In the genomic region with DNA sequence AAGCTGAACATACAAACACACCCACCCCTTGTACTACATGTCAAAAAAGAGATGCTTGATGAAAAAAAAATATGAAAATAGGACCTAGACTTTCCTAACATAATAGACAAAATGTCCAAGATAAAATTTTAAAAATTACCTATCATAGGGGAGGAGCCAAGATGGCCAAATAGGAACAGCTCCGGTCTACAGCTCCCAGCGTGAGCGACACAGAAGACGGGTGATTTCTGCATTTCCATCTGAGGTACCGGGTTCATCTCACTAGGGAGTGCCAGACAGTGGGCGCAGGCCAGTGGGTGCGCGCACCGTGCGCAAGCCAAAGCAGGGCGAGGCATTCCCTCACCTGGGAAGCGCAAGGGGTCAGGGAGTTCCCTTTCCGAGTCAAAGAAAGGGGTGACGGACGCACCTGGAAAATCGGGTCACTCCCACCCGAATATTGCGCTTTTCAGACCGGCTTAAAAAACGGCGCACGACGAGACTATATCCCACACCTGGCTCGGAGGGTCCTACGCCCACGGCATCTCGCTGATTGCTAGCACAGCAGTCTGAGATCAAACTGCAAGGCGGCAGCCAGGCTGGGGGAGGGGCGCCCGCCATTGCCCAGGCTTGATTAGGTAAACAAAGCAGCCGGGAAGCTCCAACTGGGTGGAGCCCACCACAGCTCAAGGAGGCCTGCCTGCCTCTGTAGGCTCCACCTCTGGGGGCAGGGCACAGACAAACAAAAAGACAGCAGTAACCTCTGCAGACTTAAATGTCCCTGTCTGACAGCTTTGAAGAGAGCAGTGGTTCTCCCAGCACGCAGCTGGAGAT, we compare ENCODE assay signal across 11 cellular contexts. TPM values are rescaled to one million over a fixed set of nuclear protein-coding genes. Genes with fewer than 3 reads are reported as not detected.
DNase-seq lines count a peak whose midpoint lies in the region; ATAC-seq, FAIRE-seq and TF ChIP-seq lines count a peak whose summit lies in the region.
"Not testable (repeated sequence)": the region's sequence is repeated elsewhere in the genome, so short reads cannot be mapped to it uniquely, and the experiment has no call there.
"Had no signal": no experiment of that assay in that cellular context is flagged by ENCODE, and none has a peak within 500 bp of the region (broad histone marks: within the 10 kb centered on the region; RNA-seq: fewer than 3 reads in every experiment).

No MANE protein-coding gene starts in this region.

- FAIRE-seq in K562 (lab: Jason Lieb, UNC): not testable (repeated sequence)

- DNase-seq in Calu3; NT2/D1 (ENCODE audit: low read depth, low spot score); activated CD8-positive, alpha-beta T cell treated with anti-CD3 and anti-CD28 coated beads for 36 hours; K562 (ENCODE audit: extremely low read depth in 1 of 4, low spot score in 3 of 4); endothelial cell (ENCODE audit: low spot score); natural killer cell: not testable (repeated sequence)

- TF ChIP-seq EP300 in K562 (IDR thresholded peaks at IDR 0.05; ENCODE audit: low read length): not testable (repeated sequence)

- peak; percentile 27 for ATAC-seq in activated CD8-positive, alpha-beta T cell treated with anti-CD3 and anti-CD28 coated beads for 36 hours
- peak; percentile 38 for ATAC-seq in K562
- not testable (repeated sequence) for ATAC-seq in natural killer cell

- not testable (repeated sequence) for BruUV-seq in Calu3 (replicated peaks; lab: Mats Ljungman, UMichigan)
- BruUV-seq in K562 (replicated peaks; lab: Mats Ljungman, UMichigan): TSS peak; percentile 53

- H3K9me3 ChIP-seq in NT2/D1 (ENCODE audit: insufficient read depth, low read length); K562 (replicated peaks; ENCODE audit: control insufficient read depth, insufficient read depth, low read depth, low read length); iPS-18c (ENCODE audit: control insufficient read depth, insufficient read depth, low read length): not testable (repeated sequence)

- H3K4me3 ChIP-seq in NT2/D1 (ENCODE audit: insufficient read length, low read depth): peak overlapping the region; percentile 21
- H3K4me3 ChIP-seq in K562: peak overlapping the region; percentile 33
- peak overlapping the region; percentile 28 for H3K4me3 ChIP-seq in iPS-18c (ENCODE audit: insufficient read depth, low read depth, low read length)

- not testable (repeated sequence) for H3K27me3 ChIP-seq in NT2/D1 (ENCODE audit: insufficient read depth, insufficient read length); K562 (ENCODE audit: control insufficient read depth in 2 of 2, insufficient read depth in 2 of 2, low read length in 2 of 2)

- H3K4me1 Mint-ChIP-seq in Calu3 (ENCODE audit: low read depth, unreplicated experiment); activated CD8-positive, alpha-beta T cell treated with anti-CD3 and anti-CD28 coated beads for 36 hours (ENCODE audit: low read depth); endothelial cell (ENCODE audit: unreplicated experiment); natural killer cell; stimulated activated naive CD8-positive, alpha-beta T cell treated with anti-CD3 and anti-CD28 coated beads, Interleukin-15, Interleukin-2, amounts not matched to agents 100 ng/mL and 50 ng/mL, for 24 hours (ENCODE audit: low read depth): not testable (repeated sequence)

- CTCF ChIA-PET in Calu3 (lab: Charles Lee): interaction anchor here (0.7 to 0.9 kb wide), 3 partner anchors 37 to 153 kb away, joined by 3 to 4 read pairs (median 3); a partner anchor contains a TSS
- CTCF ChIA-PET in activated CD8-positive, alpha-beta T cell treated with anti-CD3 and anti-CD28 coated beads for 36 hours (lab: Charles Lee); K562 (lab: Yijun Ruan, JAX; ENCODE audit: low intra/inter-chr PET ratio): not testable (repeated sequence)

- not testable (repeated sequence) for TF ChIP-seq POLR2A in K562 (conservative IDR thresholded peaks at IDR 0.05)

- intact Hi-C loops in Calu3 (cut with micrococcal nuclease; ENCODE audit: unreplicated experiment); activated CD8-positive, alpha-beta T cell treated with anti-CD3 and anti-CD28 coated beads for 36 hours (cut with micrococcal nuclease); K562 (cut with micrococcal nuclease); natural killer cell (cut with micrococcal nuclease): not testable (repeated sequence)

- not testable (repeated sequence) for H3K9me3 Mint-ChIP-seq in Calu3 (ENCODE audit: low read depth, unreplicated experiment); activated CD8-positive, alpha-beta T cell treated with anti-CD3 and anti-CD28 coated beads for 36 hours; endothelial cell (ENCODE audit: unreplicated experiment); natural killer cell; stimulated activated naive CD8-positive, alpha-beta T cell treated with anti-CD3 and anti-CD28 coated beads, Interleukin-15, Interleukin-2, amounts not matched to agents 100 ng/mL and 50 ng/mL, for 24 hours

- H3K27ac ChIP-seq in K562 (ENCODE audit: extremely low read depth, low read depth, low read length): peak overlapping the region; percentile 91

- TF ChIP-seq CTCF in Calu3 (IDR thresholded peaks at IDR 0.05; ENCODE audit: unreplicated experiment); activated CD8-positive, alpha-beta T cell treated with anti-CD3 and anti-CD28 coated beads for 36 hours (IDR thresholded peaks at IDR 0.05); K562 (IDR thresholded peaks at IDR 0.05 in 2 of 3, conservative IDR thresholded peaks at IDR 0.05 in 1 of 3; ENCODE audit: insufficient read depth in 2 of 3, low read depth in 1 of 3, low read length in 3 of 3); endothelial cell (IDR thresholded peaks at IDR 0.05; ENCODE audit: unreplicated experiment); natural killer cell (IDR thresholded peaks at IDR 0.05): not testable (repeated sequence)

- H3K9ac ChIP-seq in NT2/D1 (ENCODE audit: insufficient read length, low read depth): not testable (repeated sequence)
- H3K9ac ChIP-seq in K562 (ENCODE audit: insufficient read depth in 1 of 2, low read depth in 2 of 2, low read length in 2 of 2): peak overlapping the region; percentile 64 to 75; a peak in 3 of 4 replicates

- in situ Hi-C loops in K562 (cut with MboI): not testable (repeated sequence)

- WGBS in K562 (ENCODE audit: insufficient coverage, low coverage, missing lambda C conversion rate): 6% methylated on average over 17 of the region's 32 CpGs

- H3K4me3 Mint-ChIP-seq in Calu3 (ENCODE audit: low read depth, unreplicated experiment): peak overlapping the region; percentile 71
- H3K4me3 Mint-ChIP-seq in activated CD8-positive, alpha-beta T cell treated with anti-CD3 and anti-CD28 coated beads for 36 hours: peak overlapping the region; percentile 60
- H3K4me3 Mint-ChIP-seq in endothelial cell (ENCODE audit: unreplicated experiment): peak overlapping the region; percentile 73
- peak overlapping the region; percentile 28 for H3K4me3 Mint-ChIP-seq in natural killer cell
- H3K4me3 Mint-ChIP-seq in stimulated activated naive CD8-positive, alpha-beta T cell treated with anti-CD3 and anti-CD28 coated beads, Interleukin-15, Interleukin-2, amounts not matched to agents 100 ng/mL and 50 ng/mL, for 24 hours: peak overlapping the region; percentile 66

- not testable (repeated sequence) for H3K36me3 ChIP-seq in NT2/D1 (ENCODE audit: insufficient read depth, insufficient read length, low read length)
- peaks cover 18% of the 10 kb centered on the region for H3K36me3 ChIP-seq in K562 (ENCODE audit: control insufficient read depth, insufficient read depth, low read length)

- peak overlapping the region; percentile 93 for H3K4me2 ChIP-seq in K562 (ENCODE audit: insufficient read depth, low read length)

- H3K36me3 Mint-ChIP-seq in Calu3 (ENCODE audit: insufficient read depth, unreplicated experiment); activated CD8-positive, alpha-beta T cell treated with anti-CD3 and anti-CD28 coated beads for 36 hours (ENCODE audit: low read depth); endothelial cell (ENCODE audit: low read depth, unreplicated experiment); natural killer cell; stimulated activated naive CD8-positive, alpha-beta T cell treated with anti-CD3 and anti-CD28 coated beads, Interleukin-15, Interleukin-2, amounts not matched to agents 100 ng/mL and 50 ng/mL, for 24 hours (ENCODE audit: low read depth): not testable (repeated sequence)

- not testable (repeated sequence) for H3K27me3 Mint-ChIP-seq in Calu3 (ENCODE audit: unreplicated experiment); activated CD8-positive, alpha-beta T cell treated with anti-CD3 and anti-CD28 coated beads for 36 hours; endothelial cell (ENCODE audit: unreplicated experiment); natural killer cell (ENCODE audit: low read depth in 2 of 2); stimulated activated naive CD8-positive, alpha-beta T cell treated with anti-CD3 and anti-CD28 coated beads, Interleukin-15, Interleukin-2, amounts not matched to agents 100 ng/mL and 50 ng/mL, for 24 hours

- H3K9me1 ChIP-seq in K562 (ENCODE audit: control insufficient read depth, insufficient read depth, low read length): not testable (repeated sequence)

- not testable (repeated sequence) for H3K4me1 ChIP-seq in NT2/D1 (ENCODE audit: insufficient read depth, insufficient read length)
- H3K4me1 ChIP-seq in K562 (replicated peaks in 1 of 2; ENCODE audit: control insufficient read depth in 2 of 2, insufficient read depth in 2 of 2, low read length in 2 of 2): peaks cover 5 to 23% of the 10 kb centered on the region in 2 experiments; a peak in 3 of 5 replicates

- H2AFZ ChIP-seq in K562 (ENCODE audit: low read depth, low read length): peak overlapping the region; percentile 77

- POLR2A ChIA-PET in activated CD8-positive, alpha-beta T cell treated with anti-CD3 and anti-CD28 coated beads for 36 hours (lab: Charles Lee): not testable (repeated sequence)
- POLR2A ChIA-PET in K562 (lab: Yijun Ruan, JAX): interaction anchor here (0.6 to 1.6 kb wide), 4 partner anchors 13 to 55 kb away, joined by 3 to 4 read pairs (median 4); no protein-coding TSS in a partner anchor

- H3K27ac Mint-ChIP-seq in Calu3 (ENCODE audit: unreplicated experiment); activated CD8-positive, alpha-beta T cell treated with anti-CD3 and anti-CD28 coated beads for 36 hours; endothelial cell (ENCODE audit: unreplicated experiment); natural killer cell: not testable (repeated sequence)
- H3K27ac Mint-ChIP-seq in stimulated activated naive CD8-positive, alpha-beta T cell treated with anti-CD3 and anti-CD28 coated beads, Interleukin-15, Interleukin-2, amounts not matched to agents 100 ng/mL and 50 ng/mL, for 24 hours: peak overlapping the region; percentile 67

- peaks cover 36% of the 10 kb centered on the region for H3K79me2 ChIP-seq in K562 (ENCODE audit: control insufficient read depth, insufficient read depth, low read length)

- not testable (repeated sequence) for H4K20me1 ChIP-seq in K562 (replicated peaks; ENCODE audit: control insufficient read depth, insufficient read depth, low read length)

- TF ChIP-seq RAD21 in K562 (CRISPR knock-in tag; conservative IDR thresholded peaks at IDR 0.05 in 1 of 2, IDR thresholded peaks at IDR 0.05 in 1 of 2): not testable (repeated sequence)

RNA-seq across cellular contexts. Expression of a gene that starts 37.2 kb away (rescaled TPM):
- total RNA-seq in Calu3 (2022) (36.0 and 41.1 TPM in 2 replicates), K562 (2014; rRNA removed) (13.7 and 15.2 TPM in 2 replicates), K562 (2014; rRNA removed; fragmentation: Illumina TruSeq; extraction: Trizol) (27.9 and 32.2 TPM in 2 replicates), K562 (2015; rRNA removed; fragmentation: Illumina TruSeq; extraction: Trizol) (28.4 and 30.6 TPM in 2 replicates), K562 (2021) (21.1 and 23.4 TPM in 2 replicates), endothelial cell (ENCODE audit: unreplicated experiment) (19.5 TPM), natural killer cell (10 to 100 TPM; 14.6 to 18.0 (median 15.3) TPM)
- 10 to 100 TPM; 12.9 to 13.7 TPM for total RNA-seq in activated CD8-positive, alpha-beta T cell treated with anti-CD3 and anti-CD28 coated beads for 36 hours
- 61.9 and 188 TPM in 2 replicates for total RNA-seq in K562 (2011; cell fraction: chromatin; rRNA removed; ENCODE audit: low replicate concordance)
- total RNA-seq in K562 (2011; cell fraction: nucleolus; rRNA removed): 19.0 and 32.2 TPM in 2 replicates
- 53.4 and 57.6 TPM in 2 replicates for total RNA-seq in K562 (2011; cell fraction: nucleoplasm; rRNA removed)
- polyA plus RNA-seq in K562 (2011; rRNA removed) (44.4 and 51.8 TPM in 2 replicates), K562 (2014; fragmentation: Illumina TruSeq; extraction: Trizol) (25.3 and 34.9 TPM in 2 replicates), K562 (2014; fragmentation: Nextera tagmentation; extraction: Ambion mirVana) (10 to 100 TPM; 11.6 to 18.6 TPM), K562 (2014; rRNA removed) (34.7 and 48.2 TPM in 2 replicates)
- 2.5 and 8.0 TPM in 2 replicates for polyA plus RNA-seq in K562 (2011; cell fraction: cytosol; rRNA removed)
- polyA plus RNA-seq in K562 (2011; cell fraction: nucleus; rRNA removed): 109 and 133 TPM in 2 replicates
- polyA plus RNA-seq in K562 (2012): 17.4 and 38.9 TPM in 2 replicates
- polyA minus RNA-seq in K562 (2011; rRNA and poly(A)+ RNA removed): 25.9 and 55.7 TPM in 2 replicates
- polyA minus RNA-seq in K562 (2011; cell fraction: cytosol; rRNA and poly(A)+ RNA removed): 7.3 and 7.6 TPM in 2 replicates
- 41.3 and 78.3 TPM in 2 replicates for polyA minus RNA-seq in K562 (2011; cell fraction: nucleus; rRNA and poly(A)+ RNA removed)

RNA-seq across cellular contexts. Expression of a gene that starts 50.4 kb away (rescaled TPM):
- 14.6 and 18.0 TPM in 2 replicates for total RNA-seq in Calu3 (2022)
- total RNA-seq in activated CD8-positive, alpha-beta T cell treated with anti-CD3 and anti-CD28 coated beads for 36 hours: 1 to 10 TPM; 1.9 to 3.7 TPM
- total RNA-seq in K562 (2011; cell fraction: chromatin; rRNA removed; ENCODE audit: low replicate concordance): 161 and 276 TPM in 2 replicates
- total RNA-seq in K562 (2011; cell fraction: nucleolus; rRNA removed): 75.2 and 102 TPM in 2 replicates
- 117 and 120 TPM in 2 replicates for total RNA-seq in K562 (2011; cell fraction: nucleoplasm; rRNA removed)
- 35.5 and 43.6 TPM in 2 replicates for total RNA-seq in K562 (2014; rRNA removed)
- total RNA-seq in K562 (2014; rRNA removed; fragmentation: Illumina TruSeq; extraction: Trizol): 40.7 and 42.3 TPM in 2 replicates
- total RNA-seq in K562 (2015; rRNA removed; fragmentation: Illumina TruSeq; extraction: Trizol): 41.1 and 43.1 TPM in 2 replicates
- total RNA-seq in K562 (2021): 29.7 and 30.6 TPM in 2 replicates
- 82.9 and 101 TPM in 2 replicates for polyA plus RNA-seq in K562 (2011; rRNA removed)
- 39.4 and 45.2 TPM in 2 replicates for polyA plus RNA-seq in K562 (2011; cell fraction: cytosol; rRNA removed)
- 211 and 243 TPM in 2 replicates for polyA plus RNA-seq in K562 (2011; cell fraction: nucleus; rRNA removed)
- polyA plus RNA-seq in K562 (2012): 26.4 and 56.3 TPM in 2 replicates
- polyA plus RNA-seq in K562 (2014; fragmentation: Illumina TruSeq; extraction: Trizol): 37.9 and 42.3 TPM in 2 replicates
- 10 to 100 TPM; 42.7 to 44.6 TPM for polyA plus RNA-seq in K562 (2014; fragmentation: Nextera tagmentation; extraction: Ambion mirVana)
- 51.5 and 63.6 TPM in 2 replicates for polyA plus RNA-seq in K562 (2014; rRNA removed)
- polyA minus RNA-seq in K562 (2011; rRNA and poly(A)+ RNA removed): 71.0 and 76.3 TPM in 2 replicates
- polyA minus RNA-seq in K562 (2011; cell fraction: cytosol; rRNA and poly(A)+ RNA removed): 16.2 and 20.0 TPM in 2 replicates
- 125 and 144 TPM in 2 replicates for polyA minus RNA-seq in K562 (2011; cell fraction: nucleus; rRNA and poly(A)+ RNA removed)
- total RNA-seq in endothelial cell (ENCODE audit: unreplicated experiment): 9.3 TPM
- 1 to 10 TPM in 2 of 3 donors, under 1 TPM in 1; 0.82 to 3.1 (median 1.2) TPM for total RNA-seq in natural killer cell

RNA-seq across cellular contexts. Expression of a gene that starts 50.6 kb away (rescaled TPM):
- total RNA-seq in Calu3 (2022): not detected in 2 replicates
- total RNA-seq in activated CD8-positive, alpha-beta T cell treated with anti-CD3 and anti-CD28 coated beads for 36 hours: not detected
- not detected in 2 replicates for total RNA-seq in K562 (2011; cell fraction: chromatin; rRNA removed; ENCODE audit: low replicate concordance)
- not detected in 2 replicates for total RNA-seq in K562 (2011; cell fraction: nucleolus; rRNA removed)
- total RNA-seq in K562 (2011; cell fraction: nucleoplasm; rRNA removed): not detected in 2 replicates
- not detected in 2 replicates for total RNA-seq in K562 (2014; rRNA removed)
- 0.15 TPM in 1 of 2 replicates, not detected in the other for total RNA-seq in K562 (2014; rRNA removed; fragmentation: Illumina TruSeq; extraction: Trizol)
- total RNA-seq in K562 (2015; rRNA removed; fragmentation: Illumina TruSeq; extraction: Trizol): 0.14 TPM in 1 of 2 replicates, not detected in the other
- not detected in 2 replicates for total RNA-seq in K562 (2021)
- polyA plus RNA-seq in K562 (2011; rRNA removed): 0.04 TPM in 1 of 2 replicates, not detected in the other
- 0.03 TPM in 1 of 2 replicates, not detected in the other for polyA plus RNA-seq in K562 (2011; cell fraction: cytosol; rRNA removed)
- not detected in 2 replicates for polyA plus RNA-seq in K562 (2011; cell fraction: nucleus; rRNA removed)
- 0.08 TPM in 1 of 2 replicates, not detected in the other for polyA plus RNA-seq in K562 (2012)
- not detected in 2 replicates for polyA plus RNA-seq in K562 (2014; fragmentation: Illumina TruSeq; extraction: Trizol)
- under 1 TPM; 0.06 to 0.17 TPM for polyA plus RNA-seq in K562 (2014; fragmentation: Nextera tagmentation; extraction: Ambion mirVana)
- not detected in 2 replicates for polyA plus RNA-seq in K562 (2014; rRNA removed)
- not detected in 2 replicates for polyA minus RNA-seq in K562 (2011; rRNA and poly(A)+ RNA removed)
- not detected in 2 replicates for polyA minus RNA-seq in K562 (2011; cell fraction: cytosol; rRNA and poly(A)+ RNA removed)
- not detected in 2 replicates for polyA minus RNA-seq in K562 (2011; cell fraction: nucleus; rRNA and poly(A)+ RNA removed)
- 1.2 TPM for total RNA-seq in endothelial cell (ENCODE audit: unreplicated experiment)
- not detected for total RNA-seq in natural killer cell
- total RNA-seq: Daoy, Right ventricle myocardium inferior, vagina had no signal
